In the genomic region with DNA sequence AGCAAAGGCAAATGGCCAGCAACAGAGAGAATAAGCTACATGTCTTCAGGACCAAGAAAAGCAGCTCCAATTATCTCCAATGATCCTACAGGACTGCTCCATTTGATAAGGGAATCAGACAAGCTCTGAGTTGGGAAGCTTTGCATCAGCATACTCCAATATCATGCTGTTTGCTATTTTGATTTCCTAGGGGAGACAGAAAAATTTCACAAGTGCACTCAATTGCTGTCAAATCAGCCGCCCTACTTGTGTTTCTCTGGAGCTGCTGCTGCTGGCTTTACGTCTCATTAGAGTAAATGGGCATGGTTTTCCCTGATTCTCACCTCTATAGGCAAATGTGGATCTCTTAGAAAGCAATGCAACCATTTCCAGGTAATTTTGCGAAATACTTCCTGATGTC, we compare ENCODE assay signal across 23 cellular contexts.
DNase-seq lines count a peak whose midpoint lies in the region; ATAC-seq, FAIRE-seq and TF ChIP-seq lines count a peak whose summit lies in the region.
"Had no signal": no experiment of that assay in that cellular context is flagged by ENCODE, and none has a peak within 500 bp of the region (broad histone marks: within the 10 kb centered on the region; RNA-seq: fewer than 3 reads in every experiment).

No MANE protein-coding gene starts in this region.

- no peak overlapping the region for H3K4me3 ChIP-seq in bronchial epithelial cell (ENCODE audit: low read depth, low read length)
- H3K4me3 ChIP-seq in hepatocyte = no peak overlapping the region
- H3K4me3 ChIP-seq: A549, HAP-1 had no signal

- H3K9me2 ChIP-seq in hepatocyte (replicated peaks; ENCODE audit: insufficient read depth) = no peaks in the 10 kb centered on the region

- ATAC-seq in GM21717 (IDR thresholded peaks at IDR 0.05; ENCODE audit: unreplicated experiment) (no peak), GM19455 (IDR thresholded peaks at IDR 0.05; ENCODE audit: unreplicated experiment) (no peak)
- ATAC-seq: A549 had no signal

- H3K4me2 ChIP-seq in hepatocyte = no peak overlapping the region
- H3K4me2 ChIP-seq: A549 had no signal

- H3K36me3 ChIP-seq in bronchial epithelial cell (ENCODE audit: control insufficient read depth, insufficient read depth, low read length) (no peaks in the 10 kb centered on the region), hepatocyte (replicated peaks; ENCODE audit: insufficient read depth, low read depth) (no peaks in the 10 kb centered on the region)
- H3K36me3 ChIP-seq: HAP-1 had no signal

- H4K20me1 ChIP-seq in hepatocyte (ENCODE audit: insufficient read depth, poor library complexity, severe bottlenecking) = no peaks in the 10 kb centered on the region

- peak; percentile 47 for FAIRE-seq in bronchial epithelial cell (lab: Jason Lieb, UNC)
- FAIRE-seq: A549, GM12891, GM18507, H54 had no signal

- no peaks in the 10 kb centered on the region for H3K27me3 ChIP-seq in bronchial epithelial cell (ENCODE audit: control insufficient read depth, insufficient read depth, low read length)
- H3K27me3 ChIP-seq in hepatocyte = no peaks in the 10 kb centered on the region

- no peaks in the 10 kb centered on the region for H3K79me2 ChIP-seq in hepatocyte

- H3K4me1 ChIP-seq in hepatocyte (ENCODE audit: insufficient read depth) = peaks cover 18% of the 10 kb centered on the region
- H3K4me1 ChIP-seq: HAP-1 had no signal

- peak overlapping the region; percentile 35 for H3K27ac ChIP-seq in hepatocyte
- H3K27ac ChIP-seq: A549 had no signal

- WGBS in hepatocyte (ENCODE audit: low lambda C conversion rate, missing lambda C conversion rate) = 90% methylated on average over 3 of the region's 3 CpGs

- no peaks in the 10 kb centered on the region for H3K9me3 ChIP-seq in hepatocyte (ENCODE audit: low read depth)
- H3K9me3 ChIP-seq: A549, HAP-1 had no signal

- peak; percentile 22 for DNase-seq in Ammon's horn (ENCODE audit: low spot score)
- no peak for DNase-seq in bronchial epithelial cell (ENCODE audit: low read depth)
- DNase-seq in hepatocyte (ENCODE audit: low spot score) = no peak
- no peak for DNase-seq in occipital lobe (lab: John Stamatoyannopoulos, UW)
- DNase-seq: 8988T; ACHN; AML-193; C1 segment of cervical spinal cord; Calu3; CD4-positive, alpha-beta memory T cell; COR-L47; DMS53; DMS79 treated with DMSO at 0.1 percent for 48 hours; GF-D8; GOT3; HFFc6 had no signal

- TF ChIP-seq CTCF in bronchial epithelial cell (IDR thresholded peaks at IDR 0.05; ENCODE audit: insufficient read depth, low read length, severe bottlenecking) (no peak), hepatocyte (IDR thresholded peaks at IDR 0.05; ENCODE audit: poor library complexity) (no peak)

- no peak overlapping the region for H2AFZ ChIP-seq in hepatocyte
